In the genomic region with DNA sequence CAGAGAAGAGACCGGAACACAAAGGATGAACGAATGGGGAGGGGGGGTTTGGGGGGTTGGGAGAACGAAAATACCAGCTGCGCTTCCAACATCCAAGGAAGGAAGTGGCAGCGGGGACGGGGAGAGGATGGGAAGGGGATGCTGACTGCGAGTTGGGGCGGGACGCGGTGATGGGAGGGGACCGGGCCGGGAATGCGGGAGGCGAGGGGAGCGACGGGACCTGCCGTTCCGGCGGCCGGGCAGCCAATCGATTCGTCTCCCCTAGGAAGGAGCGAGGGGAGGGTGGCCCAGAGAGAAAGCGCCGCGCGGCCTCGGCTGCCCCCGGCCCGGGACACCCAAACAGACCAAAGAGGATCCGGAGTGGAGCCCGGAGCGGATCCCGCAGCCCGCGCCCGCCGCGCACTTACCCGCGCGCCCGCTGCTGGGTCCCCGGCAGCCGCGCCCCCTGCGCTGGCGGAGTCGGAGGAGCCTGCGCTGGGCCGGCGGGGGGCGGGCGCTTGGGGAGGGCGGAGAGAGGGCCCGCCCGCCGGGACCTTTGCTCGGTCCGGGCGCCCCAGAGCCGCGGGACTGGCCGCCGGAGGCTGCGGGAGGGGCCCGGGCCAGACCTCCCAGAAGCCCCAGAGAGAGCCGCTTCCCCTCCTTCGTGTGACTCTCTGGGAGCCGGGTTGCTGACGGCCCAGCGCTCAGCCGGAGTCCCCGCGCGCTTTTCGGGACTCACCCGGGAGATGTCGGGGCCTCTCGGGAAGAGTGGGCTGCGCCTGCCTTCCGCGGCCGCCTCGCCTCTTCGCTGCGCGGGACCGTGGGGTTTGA, we compare ENCODE assay signal across 8 cellular contexts. TPM values are rescaled to one million over a fixed set of nuclear protein-coding genes. Genes with fewer than 3 reads are reported as not detected.
A peak's percentile ranks its signal among the peaks of the same experiment; 100 is the strongest.
DNase-seq lines count a peak whose midpoint lies in the region; ATAC-seq and TF ChIP-seq lines count a peak whose summit lies in the region.

A gene (minus strand): TSS at position 476 of the 810 bp plus-strand sequence. CDS start 7,690 bp downstream, outside the sequence.

- ATAC-seq in GM21381 (IDR thresholded peaks at IDR 0.05; ENCODE audit: unreplicated experiment) (peak; percentile 54), left lobe of liver (peak; percentile 95)

- DNase-seq in Daoy (ENCODE audit: low read depth), result peak; percentile 88
- peak; percentile 82 for DNase-seq in HT1080 (ENCODE audit: low read depth)
- DNase-seq in dorsolateral prefrontal cortex, result peak in 8 of 10 donors; percentile 9 to 72 (median 54)
- DNase-seq in left lobe of liver (ENCODE audit: low spot score), result peak; percentile 86
- peak; percentile 9 to 50 for DNase-seq in stimulated activated CD4-positive, alpha-beta T cell treated with anti-CD3 and anti-CD28 coated beads, Interleukin-4, amount 100 ng/mL, for 4 hours
- DNase-seq in OCI-M2 (lab: John Stamatoyannopoulos, UW; ENCODE audit: unreplicated experiment), result no peak

- H3K4me3 ChIP-seq in WI38 (ENCODE audit: low read depth, low read length) (peak within 1 kb of the TSS; percentile 75), dorsolateral prefrontal cortex (peak within 1 kb of the TSS; percentile 55 to 87 (median 76))

- intact Hi-C loops in dorsolateral prefrontal cortex (cut with DNase I), result loop anchor here in 1 of 2 donors (5.0 kb wide), 1 partner anchor 220 kb away; no protein-coding TSS in a partner anchor

- TF ChIP-seq CTCF in WI38 (IDR thresholded peaks at IDR 0.05; ENCODE audit: low read depth, low read length), result no peak
- peak in 7 of 56 donors; percentile 6 to 30 (median 15) for TF ChIP-seq CTCF in dorsolateral prefrontal cortex (IDR thresholded peaks at IDR 0.05 in 54 of 56, conservative IDR thresholded peaks at IDR 0.05 in 2 of 56; ENCODE audit: low read depth in 1 of 56, partially characterized antibody in 56 of 56)

- peak within 1 kb of the TSS; percentile 39 to 95 (median 87) for H3K27ac ChIP-seq in dorsolateral prefrontal cortex

- H3K27me3 ChIP-seq in dorsolateral prefrontal cortex, result no peaks in the 10 kb centered on the region

RNA-seq across cellular contexts. Expression of the gene that starts here (rescaled TPM):
- 28.3 and 46.0 TPM in 2 replicates for total RNA-seq in Daoy (2014; rRNA removed; shearing (Covaris generic))
- 47.5 and 51.0 TPM in 2 replicates for total RNA-seq in HT1080 (2014; rRNA removed; shearing (Covaris generic))
- 78.8 and 90.3 TPM in 2 replicates for polyA plus RNA-seq in HT1080 (2015; cell fraction: cytosol; rRNA removed)
- 124 and 140 TPM in 2 replicates for polyA plus RNA-seq in HT1080 (2015; cell fraction: nucleus; rRNA removed)
- total RNA-seq in dorsolateral prefrontal cortex, result 10 to 100 TPM; 12.2 to 43.7 (median 24.5) TPM
- 4.8 TPM for total RNA-seq in left lobe of liver
